Comparison of ENCODE assay signal across 1 cellular context in the genomic region with DNA sequence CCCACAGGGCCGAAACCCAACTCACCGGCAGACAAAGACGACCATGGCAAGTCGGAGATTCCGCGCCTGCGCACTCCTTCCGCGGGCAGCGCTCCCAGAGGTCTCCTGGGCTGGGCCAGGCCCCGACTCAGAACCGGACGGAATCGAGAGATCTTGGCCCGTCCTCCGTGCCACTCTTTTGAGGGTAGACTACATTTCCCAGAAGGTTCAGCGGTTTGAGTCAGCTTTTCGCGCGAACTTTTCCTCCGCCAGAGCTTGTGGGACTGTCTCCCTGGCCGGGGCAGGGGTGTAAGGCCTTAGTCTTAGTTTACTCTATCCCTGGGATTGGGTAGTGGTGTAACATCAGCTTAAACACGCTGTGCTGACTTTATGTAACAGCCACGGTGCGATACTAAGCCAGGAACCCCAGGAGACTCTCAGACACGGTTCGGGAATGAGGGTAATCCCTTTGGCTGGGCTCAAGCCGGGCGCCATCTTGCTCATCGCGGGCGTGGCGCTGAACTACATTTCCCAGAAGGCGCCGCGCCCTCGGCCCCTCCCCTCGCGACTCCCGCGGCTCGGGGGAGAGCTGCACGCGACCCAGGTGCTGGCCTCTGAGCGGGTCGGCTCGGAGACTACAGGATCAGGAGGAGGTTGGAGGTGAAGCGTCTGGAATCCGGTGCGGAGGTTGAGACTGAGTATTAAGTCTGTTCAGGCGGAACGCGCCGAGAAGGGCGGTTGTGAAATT.
TF ChIP-seq lines count a peak whose summit lies in the region.

Gene ZNF260, minus strand, starts transcription at position 78 of the 727 bp plus-strand sequence. CDS start 13,033 bp downstream, outside the sequence.

TF ChIP-seq in GM12878, 131 proteins besides CTCF, POLR2A, EP300 and RAD21 (continued from another document):
- TF ChIP-seq, protein P1, sequence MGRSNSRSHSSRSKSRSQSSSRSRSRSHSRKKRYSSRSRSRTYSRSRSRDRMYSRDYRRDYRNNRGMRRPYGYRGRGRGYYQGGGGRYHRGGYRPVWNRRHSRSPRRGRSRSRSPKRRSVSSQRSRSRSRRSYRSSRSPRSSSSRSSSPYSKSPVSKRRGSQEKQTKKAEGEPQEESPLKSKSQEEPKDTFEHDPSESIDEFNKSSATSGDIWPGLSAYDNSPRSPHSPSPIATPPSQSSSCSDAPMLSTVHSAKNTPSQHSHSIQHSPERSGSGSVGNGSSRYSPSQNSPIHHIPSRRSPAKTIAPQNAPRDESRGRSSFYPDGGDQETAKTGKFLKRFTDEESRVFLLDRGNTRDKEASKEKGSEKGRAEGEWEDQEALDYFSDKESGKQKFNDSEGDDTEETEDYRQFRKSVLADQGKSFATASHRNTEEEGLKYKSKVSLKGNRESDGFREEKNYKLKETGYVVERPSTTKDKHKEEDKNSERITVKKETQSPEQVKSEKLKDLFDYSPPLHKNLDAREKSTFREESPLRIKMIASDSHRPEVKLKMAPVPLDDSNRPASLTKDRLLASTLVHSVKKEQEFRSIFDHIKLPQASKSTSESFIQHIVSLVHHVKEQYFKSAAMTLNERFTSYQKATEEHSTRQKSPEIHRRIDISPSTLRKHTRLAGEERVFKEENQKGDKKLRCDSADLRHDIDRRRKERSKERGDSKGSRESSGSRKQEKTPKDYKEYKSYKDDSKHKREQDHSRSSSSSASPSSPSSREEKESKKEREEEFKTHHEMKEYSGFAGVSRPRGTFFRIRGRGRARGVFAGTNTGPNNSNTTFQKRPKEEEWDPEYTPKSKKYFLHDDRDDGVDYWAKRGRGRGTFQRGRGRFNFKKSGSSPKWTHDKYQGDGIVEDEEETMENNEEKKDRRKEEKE (IDR thresholded peaks at IDR 0.05), result no peak
- no peak for TF ChIP-seq IRF5 (IDR thresholded peaks at IDR 0.05; ENCODE audit: borderline replicate concordance)
- TF ChIP-seq WRNIP1 (IDR thresholded peaks at IDR 0.05; ENCODE audit: borderline replicate concordance, low read depth, low read length), result no peak
- TF ChIP-seq FOXK2 (IDR thresholded peaks at IDR 0.05), result no peak
- TF ChIP-seq ZNF384 (IDR thresholded peaks at IDR 0.05; ENCODE audit: borderline replicate concordance, low read depth, low read length), result no peak
- TF ChIP-seq SIX5 (IDR thresholded peaks at IDR 0.05; ENCODE audit: low read depth, low read length, severe bottlenecking), result peak; percentile 75
- TF ChIP-seq, protein P2, sequence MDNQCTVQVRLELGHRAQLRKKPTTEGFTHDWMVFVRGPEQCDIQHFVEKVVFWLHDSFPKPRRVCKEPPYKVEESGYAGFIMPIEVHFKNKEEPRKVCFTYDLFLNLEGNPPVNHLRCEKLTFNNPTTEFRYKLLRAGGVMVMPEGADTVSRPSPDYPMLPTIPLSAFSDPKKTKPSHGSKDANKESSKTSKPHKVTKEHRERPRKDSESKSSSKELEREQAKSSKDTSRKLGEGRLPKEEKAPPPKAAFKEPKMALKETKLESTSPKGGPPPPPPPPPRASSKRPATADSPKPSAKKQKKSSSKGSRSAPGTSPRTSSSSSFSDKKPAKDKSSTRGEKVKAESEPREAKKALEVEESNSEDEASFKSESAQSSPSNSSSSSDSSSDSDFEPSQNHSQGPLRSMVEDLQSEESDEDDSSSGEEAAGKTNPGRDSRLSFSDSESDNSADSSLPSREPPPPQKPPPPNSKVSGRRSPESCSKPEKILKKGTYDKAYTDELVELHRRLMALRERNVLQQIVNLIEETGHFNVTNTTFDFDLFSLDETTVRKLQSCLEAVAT (IDR thresholded peaks at IDR 0.05), result no peak
TF ChIP-seq in GM12878: peak in this region for 43.
